In the genomic region with DNA sequence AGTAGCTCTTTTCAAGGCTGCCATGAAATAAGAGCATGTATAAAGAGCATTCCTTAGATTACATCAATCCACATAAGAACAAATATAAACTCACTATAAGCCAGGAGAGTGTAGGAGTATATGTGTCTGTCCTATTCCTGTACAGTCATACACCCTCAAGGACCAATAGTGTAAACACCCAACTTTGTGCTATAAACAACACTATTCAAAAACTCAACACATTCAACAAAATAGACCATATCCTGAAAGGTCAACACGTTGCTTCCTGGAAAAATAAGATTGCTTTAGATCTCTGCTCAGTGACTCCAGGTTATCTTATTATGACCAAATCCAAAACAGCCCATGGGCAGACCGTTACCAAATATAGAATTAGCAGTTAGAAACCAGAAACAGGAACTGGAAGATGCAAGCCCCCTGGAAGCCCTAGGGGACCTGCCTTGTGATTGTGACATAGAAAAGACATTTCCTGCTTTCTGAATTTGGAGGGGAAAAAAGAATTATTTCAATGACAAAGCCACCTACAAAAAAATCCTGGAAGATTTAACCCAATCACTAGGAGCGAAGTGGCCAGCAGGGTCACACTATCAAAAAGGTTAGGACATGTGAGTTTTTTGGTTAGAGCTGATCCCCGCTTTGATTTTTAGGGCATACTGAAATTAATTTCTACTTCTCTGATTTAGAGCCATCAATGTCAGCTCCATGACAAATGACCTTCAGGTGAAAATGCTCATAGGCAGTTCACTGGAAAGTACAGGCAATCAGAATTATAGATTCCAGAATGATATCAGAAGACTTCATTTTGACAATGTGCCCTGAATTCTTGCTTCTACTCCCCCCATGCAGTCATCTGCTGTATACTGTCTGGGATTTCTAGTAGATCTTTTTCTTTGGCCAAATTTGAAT, we compare ENCODE assay signal across 8 cellular contexts. TPM values are rescaled to one million over a fixed set of nuclear protein-coding genes. Genes with fewer than 3 reads are reported as not detected.
DNase-seq lines count a peak whose midpoint lies in the region; ATAC-seq and TF ChIP-seq lines count a peak whose summit lies in the region.

No MANE protein-coding gene starts in this region.

- H3K4me2 ChIP-seq in parathyroid adenoma (ENCODE audit: low read length) = no peak overlapping the region

- no peaks in the 10 kb centered on the region for H3K79me2 ChIP-seq in parathyroid adenoma

- H3K36me3 Mint-ChIP-seq in activated naive CD8-positive, alpha-beta T cell treated with anti-CD3 and anti-CD28 coated beads, Interleukin-2, amount 50 U/mL, for 24 hours (ENCODE audit: low read depth) = peaks cover 79% of the 10 kb centered on the region

- H3K9ac ChIP-seq in parathyroid adenoma = no peak overlapping the region

- H3K4me1 ChIP-seq in parathyroid adenoma = no peaks in the 10 kb centered on the region

- H3K4me1 Mint-ChIP-seq in activated naive CD8-positive, alpha-beta T cell treated with anti-CD3 and anti-CD28 coated beads, Interleukin-2, amount 50 U/mL, for 24 hours = peaks cover 91% of the 10 kb centered on the region

- H3K27ac Mint-ChIP-seq in activated naive CD8-positive, alpha-beta T cell treated with anti-CD3 and anti-CD28 coated beads, Interleukin-2, amount 50 U/mL, for 24 hours = peak overlapping the region; percentile 84

- no peak overlapping the region for H3K4me3 Mint-ChIP-seq in activated naive CD8-positive, alpha-beta T cell treated with anti-CD3 and anti-CD28 coated beads, Interleukin-2, amount 50 U/mL, for 24 hours

- no peak overlapping the region for H3K4me3 ChIP-seq in parathyroid adenoma (ENCODE audit: low read depth, low read length)

- H3K27me3 Mint-ChIP-seq in activated naive CD8-positive, alpha-beta T cell treated with anti-CD3 and anti-CD28 coated beads, Interleukin-2, amount 50 U/mL, for 24 hours = no peaks in the 10 kb centered on the region

- intact Hi-C loops in Right ventricle myocardium inferior (cut with DNase I) = loop anchor here (5.0 kb wide), 1 partner anchor 69 kb away; no protein-coding TSS in a partner anchor
- intact Hi-C loops in cardiac septum (cut with DNase I) = loop anchor here (5.0 kb wide), 1 partner anchor 56 kb away; no protein-coding TSS in a partner anchor

- ATAC-seq in Right ventricle myocardium inferior (peak; percentile 56), HG03575 (IDR thresholded peaks at IDR 0.05; ENCODE audit: extremely low read depth, insufficient number of reproducible peaks, low FRiP score, unreplicated experiment) (peak; percentile 39)
- ATAC-seq in activated naive CD8-positive, alpha-beta T cell treated with anti-CD3 and anti-CD28 coated beads, Interleukin-2, amount 50 U/mL, for 24 hours = peak; percentile 52

- H3K9me3 Mint-ChIP-seq in activated naive CD8-positive, alpha-beta T cell treated with anti-CD3 and anti-CD28 coated beads, Interleukin-2, amount 50 U/mL, for 24 hours = no peaks in the 10 kb centered on the region

- peak overlapping the region; percentile 51 for H3K27ac ChIP-seq in parathyroid adenoma

- H3K36me3 ChIP-seq in parathyroid adenoma (ENCODE audit: control insufficient read depth, insufficient read depth, low read length) = no peaks in the 10 kb centered on the region

- H3K27me3 ChIP-seq in parathyroid adenoma (ENCODE audit: control insufficient read depth, insufficient read depth, low read length) = no peaks in the 10 kb centered on the region

- H3K9me3 ChIP-seq in parathyroid adenoma (ENCODE audit: control insufficient read depth, low read length) = no peaks in the 10 kb centered on the region

- TF ChIP-seq CTCF in parathyroid adenoma (IDR thresholded peaks at IDR 0.05) = no peak

- no peak overlapping the region for H2AFZ ChIP-seq in parathyroid adenoma

- DNase-seq in Right ventricle myocardium inferior (ENCODE audit: missing footprints) = no peak
- DNase-seq in cardiac septum (ENCODE audit: low spot score) = no peak
- DNase-seq in activated naive CD8-positive, alpha-beta T cell treated with anti-CD3 and anti-CD28 coated beads, Interleukin-2, amount 50 U/mL, for 24 hours = no peak
- DNase-seq in SW480 (ENCODE audit: low spot score) = no peak
- no peak for DNase-seq in ureter (ENCODE audit: low spot score)
- no peak for DNase-seq in activated CD4-positive, alpha-beta T cell treated with anti-CD3 and anti-CD28 coated beads, Interleukin-2, amount 50 U/mL, for 48 hours

RNA-seq across cellular contexts. Expression of a gene that starts 59.9 kb away (rescaled TPM):
- 7.7 TPM for total RNA-seq in Right ventricle myocardium inferior
- total RNA-seq in cardiac septum = 8.3 TPM
- total RNA-seq in ureter = 10.1 TPM
